In the genomic region with DNA sequence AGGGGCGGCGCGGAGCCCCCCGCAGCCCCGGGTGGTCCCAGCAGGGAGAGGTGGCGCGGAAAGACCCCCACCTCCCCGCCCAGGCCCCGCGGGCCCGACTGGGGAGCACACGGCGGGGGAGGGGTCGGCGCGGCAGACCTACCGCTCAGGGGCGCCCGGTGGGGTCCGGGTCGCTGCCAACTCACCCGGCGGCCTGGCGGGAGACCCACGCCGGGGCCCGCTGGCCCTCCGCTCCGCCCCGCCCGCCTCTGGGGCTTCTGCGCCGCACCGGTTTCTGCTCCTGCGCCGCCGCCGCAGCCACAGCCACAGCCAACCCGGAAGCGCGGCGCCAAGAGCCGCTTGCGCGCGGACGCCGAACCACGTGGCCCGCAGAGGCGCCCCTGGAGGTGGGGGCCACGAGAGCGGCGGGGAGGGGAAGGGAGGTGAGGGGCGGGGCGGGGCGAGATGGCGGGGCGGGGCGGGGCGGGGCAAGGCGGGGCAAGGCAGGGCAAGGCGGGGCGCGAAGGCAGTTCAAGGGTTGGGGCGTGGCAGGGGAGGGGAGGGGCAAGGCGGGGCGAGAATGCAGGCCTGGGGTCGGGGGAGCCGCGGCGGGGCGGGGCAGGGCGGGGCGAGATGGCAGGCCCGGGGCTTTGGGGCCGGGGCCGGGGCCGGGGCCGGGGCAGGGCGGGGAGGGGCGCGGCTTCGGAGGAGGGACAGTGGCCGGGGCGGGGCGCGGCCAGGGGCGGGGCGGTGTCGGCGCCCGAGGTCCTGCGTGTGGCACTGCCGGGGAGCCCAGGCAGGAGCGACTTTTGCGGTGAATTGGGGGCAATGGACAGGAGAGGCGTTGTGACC, we compare ENCODE assay signal across 8 cellular contexts. TPM values are rescaled to one million over a fixed set of nuclear protein-coding genes. Genes with fewer than 3 reads are reported as not detected.
DNase-seq lines count a peak whose midpoint lies in the region; ATAC-seq and TF ChIP-seq lines count a peak whose summit lies in the region.

A gene (minus strand): TSS at position 307 of the 831 bp plus-strand sequence. CDS start 1,193 bp downstream, outside the sequence.

- peaks cover 3% of the 10 kb centered on the region for H3K27me3 Mint-ChIP-seq in activated CD4-positive, alpha-beta T cell treated with anti-CD3 and anti-CD28 coated beads, Interleukin-2, amount 10 ng/mL, durations not matched to agents 24 days and 14 days

- H3K4me3 Mint-ChIP-seq in activated CD4-positive, alpha-beta T cell treated with anti-CD3 and anti-CD28 coated beads, Interleukin-2, amount 10 ng/mL, durations not matched to agents 24 days and 14 days = peak within 1 kb of the TSS; percentile 97

- ATAC-seq in GM19324 (IDR thresholded peaks at IDR 0.05; ENCODE audit: low FRiP score, unreplicated experiment) = peak; percentile 91
- peak; percentile 75 for ATAC-seq in HG03457 (IDR thresholded peaks at IDR 0.05; ENCODE audit: unreplicated experiment)
- peak; percentile 95 for ATAC-seq in left lobe of liver

- no peaks in the 10 kb centered on the region for H3K36me3 ChIP-seq in colonic mucosa

- DNase-seq in C1 segment of cervical spinal cord (lab: John Stamatoyannopoulos, UW) (peak in 13 of 14 donors; percentile 55 to 92 (median 82)), NCI-H69 (lab: John Stamatoyannopoulos, UW) (peak; percentile 94), colonic mucosa (peak; percentile 94), left lobe of liver (ENCODE audit: low spot score) (peak; percentile 93)
- peak; percentile 97 for DNase-seq in activated CD4-positive, alpha-beta T cell treated with anti-CD3 and anti-CD28 coated beads, Interleukin-2, amount 10 ng/mL, durations not matched to agents 24 days and 14 days
- DNase-seq in stimulated activated CD4-positive, alpha-beta T cell treated with anti-CD3 and anti-CD28 coated beads, Interleukin-1b, Interleukin-23, amount 100 ng/mL, for 48 hours = peak; percentile 87

- intact Hi-C loops in activated CD4-positive, alpha-beta T cell treated with anti-CD3 and anti-CD28 coated beads, Interleukin-2, amount 10 ng/mL, durations not matched to agents 24 days and 14 days (cut with micrococcal nuclease) = loop anchor here (1.0 to 10.0 kb wide), 8 partner anchors 28 to 1332 kb away; a partner anchor contains a TSS
- intact Hi-C loops in colonic mucosa (cut with DNase I) = no loop called here

- H3K4me3 ChIP-seq in colonic mucosa = peak within 1 kb of the TSS; percentile 96

- H3K9me3 Mint-ChIP-seq in activated CD4-positive, alpha-beta T cell treated with anti-CD3 and anti-CD28 coated beads, Interleukin-2, amount 10 ng/mL, durations not matched to agents 24 days and 14 days = no peaks in the 10 kb centered on the region

- peak within 1 kb of the TSS; percentile 82 for H3K27ac ChIP-seq in colonic mucosa

- peaks cover 5% of the 10 kb centered on the region for H3K4me1 ChIP-seq in colonic mucosa

- peak within 1 kb of the TSS; percentile 81 to 89 for H3K9ac ChIP-seq in colonic mucosa (ENCODE audit: low read depth in 2 of 2, low read length in 2 of 2)

- no peak for TF ChIP-seq CTCF in colonic mucosa (IDR thresholded peaks at IDR 0.05)

- no peaks in the 10 kb centered on the region for H3K27me3 ChIP-seq in colonic mucosa

- H3K27ac Mint-ChIP-seq in activated CD4-positive, alpha-beta T cell treated with anti-CD3 and anti-CD28 coated beads, Interleukin-2, amount 10 ng/mL, durations not matched to agents 24 days and 14 days = peak within 1 kb of the TSS; percentile 93

- H3K9me3 ChIP-seq in colonic mucosa = no peaks in the 10 kb centered on the region

- H3K36me3 Mint-ChIP-seq in activated CD4-positive, alpha-beta T cell treated with anti-CD3 and anti-CD28 coated beads, Interleukin-2, amount 10 ng/mL, durations not matched to agents 24 days and 14 days (ENCODE audit: low read depth) = peaks cover 37% of the 10 kb centered on the region

- H3K4me1 Mint-ChIP-seq in activated CD4-positive, alpha-beta T cell treated with anti-CD3 and anti-CD28 coated beads, Interleukin-2, amount 10 ng/mL, durations not matched to agents 24 days and 14 days = peaks cover 41% of the 10 kb centered on the region

RNA-seq across cellular contexts. Expression of the gene that starts here (rescaled TPM):
- total RNA-seq in activated CD4-positive, alpha-beta T cell treated with anti-CD3 and anti-CD28 coated beads, Interleukin-2, amount 10 ng/mL, durations not matched to agents 24 days and 14 days = 18.9 and 19.6 TPM in 2 replicates
- total RNA-seq in colonic mucosa = 1 to 10 TPM; 5.4 to 7.6 TPM
- total RNA-seq in left lobe of liver = 2.3 TPM

Comparison
In these comparisons a context has a peak if more than half of its experiments do, and no peak if none do; other contexts are left out.
1. Peak in every context shown above with its lines: DNase-seq, ATAC-seq, H3K4me3 ChIP-seq and H3K27ac ChIP-seq.